In genomic region chr2:27033253-27033852, GRCh38 we compare ENCODE assay signal across 8 cellular contexts. TPM values are rescaled to one million over a fixed set of nuclear protein-coding genes. Genes with fewer than 3 reads are reported as not detected.
DNase-seq lines count a peak whose midpoint lies in the region; ATAC-seq, FAIRE-seq and TF ChIP-seq lines count a peak whose summit lies in the region.

No MANE protein-coding gene starts in this region.

- TF ChIP-seq POLR2A in GM12892 (IDR thresholded peaks at IDR 0.05; ENCODE audit: low read depth, low read length), result no peak

- H3K4me1 ChIP-seq in ectodermal cell (ENCODE audit: control insufficient read depth, insufficient read depth, low read length), result peaks cover 9% of the 10 kb centered on the region

- peaks cover 3% of the 10 kb centered on the region for H3K79me2 ChIP-seq in neural cell (replicated peaks; ENCODE audit: insufficient read depth, low read length)

- H3K36me3 ChIP-seq in ectodermal cell (ENCODE audit: control insufficient read depth, insufficient read depth, low read length) (peaks cover 30% of the 10 kb centered on the region), neural cell (ENCODE audit: insufficient read depth, low read length) (no peaks in the 10 kb centered on the region)

- no peaks in the 10 kb centered on the region for H3K9me3 ChIP-seq in ectodermal cell (ENCODE audit: control insufficient read depth, low read length)
- H3K9me3 ChIP-seq in neural cell (ENCODE audit: low read length), result no peaks in the 10 kb centered on the region

- no peak for TF ChIP-seq RAD21 in neural cell (conservative IDR thresholded peaks at IDR 0.05)

- peak overlapping the region; percentile 42 for H2AFZ ChIP-seq in neural cell (ENCODE audit: low read depth, low read length)

- H3K9ac ChIP-seq in neural cell (ENCODE audit: low read length), result peak overlapping the region; percentile 68

- H3K27me3 ChIP-seq in ectodermal cell (ENCODE audit: control insufficient read depth, insufficient read depth, low read length, poor library complexity, severe bottlenecking) (no peaks in the 10 kb centered on the region), neural cell (ENCODE audit: insufficient read depth, low read depth, low read length) (no peaks in the 10 kb centered on the region)

- H3K9me2 ChIP-seq in neural cell (ENCODE audit: insufficient read depth, low read length), result no peaks in the 10 kb centered on the region

- H3K4me2 ChIP-seq in neural cell (ENCODE audit: low read length), result peak overlapping the region; percentile 95

- DNase-seq in LNCaP clone FGC (ENCODE audit: low read depth) (no peak), D721Med (ENCODE audit: insufficient read length, low spot score) (no peak), GM12892 (ENCODE audit: insufficient read length) (no peak), retina (no peak)

- H3K27ac ChIP-seq in ectodermal cell (ENCODE audit: insufficient read depth, low read depth, low read length, poor library complexity, severe bottlenecking), result no peak overlapping the region
- H3K27ac ChIP-seq in neural cell (ENCODE audit: low read length), result peak overlapping the region; percentile 38

- TF ChIP-seq EP300 in neural cell (conservative IDR thresholded peaks at IDR 0.05; ENCODE audit: poor library complexity, severe bottlenecking), result no peak

- ATAC-seq in GM21515 (IDR thresholded peaks at IDR 0.05; ENCODE audit: unreplicated experiment), result no peak

- TF ChIP-seq CTCF in GM12875 (IDR thresholded peaks at IDR 0.05; ENCODE audit: borderline replicate concordance, insufficient read depth, low read depth, low read length) (no peak), LNCaP clone FGC (IDR thresholded peaks at IDR 0.05; ENCODE audit: control insufficient read depth, extremely low read depth, insufficient read depth) (no peak), neural cell (IDR thresholded peaks at IDR 0.05; ENCODE audit: poor library complexity, severe bottlenecking) (no peak), D721Med (IDR thresholded peaks at IDR 0.05; ENCODE audit: insufficient read depth, missing control alignments) (no peak)

- FAIRE-seq in D721Med (lab: Jason Lieb, UNC) (no peak), GM12892 (lab: Jason Lieb, UNC) (no peak)

- H3F3A ChIP-seq in neural cell (ENCODE audit: insufficient read depth, low read length, poor library complexity, severe bottlenecking), result no peaks in the 10 kb centered on the region

- H4K20me1 ChIP-seq in neural cell (ENCODE audit: insufficient read depth), result no peaks in the 10 kb centered on the region

- H3K4me3 ChIP-seq in GM12875 (ENCODE audit: low read depth, low read length) (peak overlapping the region; percentile 92), LNCaP clone FGC (ENCODE audit: low read depth, low read length) (peak overlapping the region; percentile 90), ectodermal cell (ENCODE audit: insufficient read depth, low read depth, low read length) (peak overlapping the region; percentile 75), neural cell (ENCODE audit: low read length) (peak overlapping the region; percentile 87)

- 24 to 27% methylated on average over 11 of the region's 11 CpGs for WGBS in ectodermal cell, 2 experiments

TF ChIP-seq in neural cell, 6 proteins besides CTCF, POLR2A, EP300 and RAD21:
- no peak for TF ChIP-seq EZH2 (IDR thresholded peaks at IDR 0.05; ENCODE audit: borderline replicate concordance, insufficient read depth, low read length, poor library complexity, severe bottlenecking)
- TF ChIP-seq MXI1 (conservative IDR thresholded peaks at IDR 0.05; ENCODE audit: poor library complexity, severe bottlenecking), result no peak
- TF ChIP-seq POLR2AphosphoS5 (IDR thresholded peaks at IDR 0.05), result no peak
- TF ChIP-seq SMC3 (conservative IDR thresholded peaks at IDR 0.05; ENCODE audit: poor library complexity), result no peak
- no peak for TF ChIP-seq REST (IDR thresholded peaks at IDR 0.05; ENCODE audit: borderline replicate concordance)
- no peak for TF ChIP-seq TAF1 (IDR thresholded peaks at IDR 0.05; ENCODE audit: low read depth)

RNA-seq across cellular contexts. Expression of gene TMEM214, which starts 0.6 kb away (rescaled TPM):
- polyA plus RNA-seq in ectodermal cell (2013, experiment 1 of 4), result 43.7 TPM
- 41.6 TPM for polyA plus RNA-seq in ectodermal cell (2013, experiment 2 of 4)
- 38.8 TPM for polyA plus RNA-seq in ectodermal cell (2013, experiment 3 of 4)
- polyA plus RNA-seq in ectodermal cell (2013, experiment 4 of 4), result 38.0 TPM
- 10.3 and 14.9 TPM in 2 replicates for polyA plus RNA-seq in neural cell
- 14.6 TPM in 2 replicates for polyA minus RNA-seq in neural cell
- 31.3 TPM for polyA plus RNA-seq in GM12892 (2012; ENCODE audit: missing spikeins)

RNA-seq across cellular contexts. Expression of gene AGBL5, which starts 18.1 kb away (rescaled TPM):
- 140 TPM for polyA plus RNA-seq in ectodermal cell (2013, experiment 1 of 4)
- polyA plus RNA-seq in ectodermal cell (2013, experiment 2 of 4), result 128 TPM
- 95.9 TPM for polyA plus RNA-seq in ectodermal cell (2013, experiment 3 of 4)
- 111 TPM for polyA plus RNA-seq in ectodermal cell (2013, experiment 4 of 4)
- 34.3 and 39.1 TPM in 2 replicates for polyA plus RNA-seq in neural cell
- 40.5 and 41.9 TPM in 2 replicates for polyA minus RNA-seq in neural cell
- 18.1 TPM for polyA plus RNA-seq in GM12892 (2012; ENCODE audit: missing spikeins)

RNA-seq across cellular contexts. Expression of gene OST4, which starts 38.1 kb away (rescaled TPM):
- 230 TPM for polyA plus RNA-seq in ectodermal cell (2013, experiment 1 of 4)
- polyA plus RNA-seq in ectodermal cell (2013, experiment 2 of 4), result 230 TPM
- polyA plus RNA-seq in ectodermal cell (2013, experiment 3 of 4), result 174 TPM
- polyA plus RNA-seq in ectodermal cell (2013, experiment 4 of 4), result 199 TPM
- polyA plus RNA-seq in neural cell, result 263 and 292 TPM in 2 replicates
- 80.8 and 91.8 TPM in 2 replicates for polyA minus RNA-seq in neural cell
- polyA plus RNA-seq in GM12892 (2012; ENCODE audit: missing spikeins), result 443 TPM

RNA-seq across cellular contexts. Expression of gene EMILIN1, which starts 45.1 kb away (rescaled TPM):
- 9.7 TPM for polyA plus RNA-seq in ectodermal cell (2013, experiment 1 of 4)
- polyA plus RNA-seq in ectodermal cell (2013, experiment 2 of 4), result 8.2 TPM
- 7.8 TPM for polyA plus RNA-seq in ectodermal cell (2013, experiment 3 of 4)
- polyA plus RNA-seq in ectodermal cell (2013, experiment 4 of 4), result 8.5 TPM
- 1.3 and 2.2 TPM in 2 replicates for polyA plus RNA-seq in neural cell
- polyA minus RNA-seq in neural cell, result 1.9 and 2.3 TPM in 2 replicates
- 0.17 TPM for polyA plus RNA-seq in GM12892 (2012; ENCODE audit: missing spikeins)

RNA-seq across cellular contexts. Expression of gene KHK, which starts 53.2 kb away (rescaled TPM):
- 10.1 TPM for polyA plus RNA-seq in ectodermal cell (2013, experiment 1 of 4)
- polyA plus RNA-seq in ectodermal cell (2013, experiment 2 of 4), result 7.5 TPM
- polyA plus RNA-seq in ectodermal cell (2013, experiment 3 of 4), result 4.2 TPM
- polyA plus RNA-seq in ectodermal cell (2013, experiment 4 of 4), result 4.5 TPM
- polyA plus RNA-seq in neural cell, result 3.1 and 4.1 TPM in 2 replicates
- 3.2 TPM in 2 replicates for polyA minus RNA-seq in neural cell
- 2.6 TPM for polyA plus RNA-seq in GM12892 (2012; ENCODE audit: missing spikeins)
